ENCODE assay signal across 10 cellular contexts in genomic region chr10:13990392-13990805, GRCh38.
DNase-seq lines count a peak whose midpoint lies in the region; ATAC-seq lines count a peak whose summit lies in the region.
"Had no signal": no experiment of that assay in that cellular context is flagged by ENCODE, and none has a peak within 500 bp of the region (broad histone marks: within the 10 kb centered on the region; RNA-seq: fewer than 3 reads in every experiment).

No MANE protein-coding gene starts in this region.

- DNase-seq in Daoy (ENCODE audit: low read depth): peak; percentile 41
- DNase-seq in amniotic epithelial cell (ENCODE audit: low read depth): peak; percentile 27
- DNase-seq in left cardiac atrium: peak; percentile 59
- DNase-seq in pulmonary artery endothelial cell (ENCODE audit: low read depth, low spot score): peak; percentile 90
- DNase-seq in stimulated activated CD4-positive, alpha-beta T cell treated with anti-CD3 and anti-CD28 coated beads, Interleukin-4, amount 100 ng/mL, for 1 hour: no peak
- DNase-seq in NCI-H1417 (lab: John Stamatoyannopoulos, UW): no peak
- DNase-seq in activated effector memory CD4-positive, alpha-beta T cell treated with Interleukin-2 at 50 U/mL for 16 hours: no peak
- DNase-seq: activated gamma-delta T cell, WERI-Rb-1 had no signal

- ATAC-seq in left cardiac atrium (peak; percentile 73 to 76), HG03442 (IDR thresholded peaks at IDR 0.05; ENCODE audit: unreplicated experiment) (no peak)

- intact Hi-C loops in left cardiac atrium (cut with DNase I): no loop called here

Comparison
In these comparisons a context has a peak if more than half of its experiments do, and no peak if none do; other contexts are left out.
1. DNase-seq: peak in Daoy (single experiment), amniotic epithelial cell (single experiment), left cardiac atrium (single experiment) and pulmonary artery endothelial cell (single experiment); none in stimulated activated CD4-positive, alpha-beta T cell treated with anti-CD3 and anti-CD28 coated beads, Interleukin-4, amount 100 ng/mL, for 1 hour (single experiment), NCI-H1417 (0 of 3) and activated effector memory CD4-positive, alpha-beta T cell treated with Interleukin-2 at 50 U/mL for 16 hours (single experiment).